In genomic region chr11:3956038-3956437, GRCh38 we compare ENCODE assay signal across 22 cellular contexts.
DNase-seq lines count a peak whose midpoint lies in the region; ATAC-seq lines count a peak whose summit lies in the region.
"Had no signal": no experiment of that assay in that cellular context is flagged by ENCODE, and none has a peak within 500 bp of the region (broad histone marks: within the 10 kb centered on the region; RNA-seq: fewer than 3 reads in every experiment).

No MANE protein-coding gene starts in this region.

- H3K9me3 Mint-ChIP-seq in activated naive CD4-positive, alpha-beta T cell treated with anti-CD3 and anti-CD28 coated beads, Interleukin-2, amount 10 ng/mL, durations not matched to agents 7 days and 5 days = peaks cover 10% of the 10 kb centered on the region
- H3K9me3 Mint-ChIP-seq in T-cell = peaks cover 0 to 7% (median 0%) of the 10 kb centered on the region in 3 donors
- no peaks in the 10 kb centered on the region for H3K9me3 Mint-ChIP-seq in activated naive CD8-positive, alpha-beta T cell treated with anti-CD3 and anti-CD28 coated beads, Interleukin-2, amount 10 ng/mL, durations not matched to agents 7 days and 5 days
- H3K9me3 Mint-ChIP-seq in stimulated activated effector memory CD8-positive, alpha-beta T cell treated with anti-CD3 and anti-CD28 coated beads, Interleukin-12 subunit alpha, Interleukin-12 subunit beta, amount 100 ng/mL, for 72 hours = peaks cover 3% of the 10 kb centered on the region

- DNase-seq in activated naive CD4-positive, alpha-beta T cell treated with anti-CD3 and anti-CD28 coated beads, Interleukin-2, amount 10 ng/mL, durations not matched to agents 7 days and 5 days = no peak
- DNase-seq in activated naive CD4-positive, alpha-beta T cell treated with Interleukin-2 at 50 U/mL for 16 hours = no peak
- DNase-seq in T-cell (no peak), Right ventricle myocardium superior (no peak), midbrain (lab: John Stamatoyannopoulos, UW) (no peak)
- no peak for DNase-seq in activated naive CD8-positive, alpha-beta T cell treated with anti-CD3 and anti-CD28 coated beads, Interleukin-2, amount 10 ng/mL, durations not matched to agents 7 days and 5 days
- DNase-seq in stimulated activated effector memory CD8-positive, alpha-beta T cell treated with anti-CD3 and anti-CD28 coated beads, Interleukin-12 subunit alpha, Interleukin-12 subunit beta, amount 100 ng/mL, for 72 hours (ENCODE audit: low spot score in 2 of 2) = no peak
- DNase-seq: activated CD4-positive, alpha-beta T cell treated with anti-CD3 and anti-CD28 coated beads, Interleukin-2, amount 50 U/mL, for 4 hours; dermis blood vessel endothelial cell; DMS79; foreskin melanocyte; HCEC 1CT; KBM-7; NCI-H1417; NCI-H2029 treated with DMSO at 0.1 percent for 48 hours; NCI-H446; NCI-H774; stimulated activated CD4-positive, alpha-beta T cell treated with anti-CD3 and anti-CD28 coated beads, Interleukin-4, amount 100 ng/mL, for 24 hours; stimulated activated naive CD4-positive, alpha-beta T cell; uterus had no signal

- POLR2A ChIA-PET in T-cell (lab: Charles Lee) = interaction anchor here (0.6 to 0.7 kb wide), 2 partner anchors 16 to 74 kb away, joined by 3 to 8 read pairs; no protein-coding TSS in a partner anchor
- POLR2A ChIA-PET in activated naive CD8-positive, alpha-beta T cell treated with anti-CD3 and anti-CD28 coated beads, Interleukin-2, amount 10 ng/mL, durations not matched to agents 7 days and 5 days (lab: Charles Lee) = interaction anchor here (0.7 to 1.9 kb wide), 4 partner anchors 9 to 101 kb away, joined by 3 to 7 read pairs (median 5); partner anchors contain the start of gene STIM1

- no peaks in the 10 kb centered on the region for H3K27me3 Mint-ChIP-seq in activated naive CD4-positive, alpha-beta T cell treated with anti-CD3 and anti-CD28 coated beads, Interleukin-2, amount 10 ng/mL, durations not matched to agents 7 days and 5 days
- no peaks in the 10 kb centered on the region for H3K27me3 Mint-ChIP-seq in T-cell
- no peaks in the 10 kb centered on the region for H3K27me3 Mint-ChIP-seq in activated naive CD8-positive, alpha-beta T cell treated with anti-CD3 and anti-CD28 coated beads, Interleukin-2, amount 10 ng/mL, durations not matched to agents 7 days and 5 days

- ATAC-seq in T-cell (replicated peaks in 1 of 4) (no peak), Right ventricle myocardium superior (ENCODE audit: poor library complexity) (no peak), GM19023 (IDR thresholded peaks at IDR 0.05; ENCODE audit: unreplicated experiment) (no peak)
- no peak for ATAC-seq in activated naive CD8-positive, alpha-beta T cell treated with anti-CD3 and anti-CD28 coated beads, Interleukin-2, amount 10 ng/mL, durations not matched to agents 7 days and 5 days (ENCODE audit: low read depth)
- ATAC-seq in stimulated activated effector memory CD8-positive, alpha-beta T cell treated with anti-CD3 and anti-CD28 coated beads, Interleukin-12 subunit alpha, Interleukin-12 subunit beta, amount 100 ng/mL, for 72 hours = no peak
- ATAC-seq: sciatic nerve had no signal

- intact Hi-C loops in Right ventricle myocardium superior (cut with DNase I) = no loop called here

- peaks cover 50% of the 10 kb centered on the region for H3K36me3 Mint-ChIP-seq in activated naive CD4-positive, alpha-beta T cell treated with anti-CD3 and anti-CD28 coated beads, Interleukin-2, amount 10 ng/mL, durations not matched to agents 7 days and 5 days
- H3K36me3 Mint-ChIP-seq in T-cell = peaks cover 35% of the 10 kb centered on the region
- H3K36me3 Mint-ChIP-seq in activated naive CD8-positive, alpha-beta T cell treated with anti-CD3 and anti-CD28 coated beads, Interleukin-2, amount 10 ng/mL, durations not matched to agents 7 days and 5 days = peaks cover 12% of the 10 kb centered on the region
- H3K36me3 Mint-ChIP-seq in stimulated activated effector memory CD8-positive, alpha-beta T cell treated with anti-CD3 and anti-CD28 coated beads, Interleukin-12 subunit alpha, Interleukin-12 subunit beta, amount 100 ng/mL, for 72 hours = peaks cover 5% of the 10 kb centered on the region

- H3K4me3 Mint-ChIP-seq in activated naive CD4-positive, alpha-beta T cell treated with anti-CD3 and anti-CD28 coated beads, Interleukin-2, amount 10 ng/mL, durations not matched to agents 7 days and 5 days = no peak overlapping the region
- H3K4me3 Mint-ChIP-seq in T-cell = peak overlapping the region in 1 of 3 donors; percentile 1
- H3K4me3 Mint-ChIP-seq in activated naive CD8-positive, alpha-beta T cell treated with anti-CD3 and anti-CD28 coated beads, Interleukin-2, amount 10 ng/mL, durations not matched to agents 7 days and 5 days = peak overlapping the region; percentile 7
- peak overlapping the region; percentile 9 for H3K4me3 Mint-ChIP-seq in stimulated activated effector memory CD8-positive, alpha-beta T cell treated with anti-CD3 and anti-CD28 coated beads, Interleukin-12 subunit alpha, Interleukin-12 subunit beta, amount 100 ng/mL, for 72 hours

- CTCF ChIA-PET in activated naive CD4-positive, alpha-beta T cell treated with anti-CD3 and anti-CD28 coated beads, Interleukin-2, amount 10 ng/mL, durations not matched to agents 7 days and 5 days (lab: Charles Lee) = interaction anchor here (1.7 kb wide), 1 partner anchor 10 kb away, joined by 7 read pairs; no protein-coding TSS in a partner anchor
- CTCF ChIA-PET in T-cell (lab: Charles Lee) = interaction anchor here in 1 of 2 donors (1.0 kb wide), 1 partner anchor 107 kb away, joined by 3 read pairs; no protein-coding TSS in a partner anchor

- peaks cover 69% of the 10 kb centered on the region for H3K4me1 Mint-ChIP-seq in activated naive CD4-positive, alpha-beta T cell treated with anti-CD3 and anti-CD28 coated beads, Interleukin-2, amount 10 ng/mL, durations not matched to agents 7 days and 5 days
- H3K4me1 Mint-ChIP-seq in T-cell = peaks cover 89 to 92% (median 89%) of the 10 kb centered on the region in 3 donors
- H3K4me1 Mint-ChIP-seq in activated naive CD8-positive, alpha-beta T cell treated with anti-CD3 and anti-CD28 coated beads, Interleukin-2, amount 10 ng/mL, durations not matched to agents 7 days and 5 days = peaks cover 62% of the 10 kb centered on the region
- peaks cover 77% of the 10 kb centered on the region for H3K4me1 Mint-ChIP-seq in stimulated activated effector memory CD8-positive, alpha-beta T cell treated with anti-CD3 and anti-CD28 coated beads, Interleukin-12 subunit alpha, Interleukin-12 subunit beta, amount 100 ng/mL, for 72 hours

- H3K27ac Mint-ChIP-seq in activated naive CD4-positive, alpha-beta T cell treated with anti-CD3 and anti-CD28 coated beads, Interleukin-2, amount 10 ng/mL, durations not matched to agents 7 days and 5 days = peak overlapping the region; percentile 16
- peak overlapping the region; percentile 56 to 59 for H3K27ac Mint-ChIP-seq in T-cell
- H3K27ac Mint-ChIP-seq in activated naive CD8-positive, alpha-beta T cell treated with anti-CD3 and anti-CD28 coated beads, Interleukin-2, amount 10 ng/mL, durations not matched to agents 7 days and 5 days = peak overlapping the region; percentile 77
- H3K27ac Mint-ChIP-seq in stimulated activated effector memory CD8-positive, alpha-beta T cell treated with anti-CD3 and anti-CD28 coated beads, Interleukin-12 subunit alpha, Interleukin-12 subunit beta, amount 100 ng/mL, for 72 hours = peak overlapping the region; percentile 95

Comparison
In these comparisons a context has a peak if more than half of its experiments do, and no peak if none do; other contexts are left out.
1. H3K27ac Mint-ChIP-seq: peak in every context shown above with its lines; median percentile 95 in stimulated activated effector memory CD8-positive, alpha-beta T cell treated with anti-CD3 and anti-CD28 coated beads, Interleukin-12 subunit alpha, Interleukin-12 subunit beta, amount 100 ng/mL, for 72 hours; 77 in activated naive CD8-positive, alpha-beta T cell treated with anti-CD3 and anti-CD28 coated beads, Interleukin-2, amount 10 ng/mL, durations not matched to agents 7 days and 5 days; 58 in T-cell; 16 in activated naive CD4-positive, alpha-beta T cell treated with anti-CD3 and anti-CD28 coated beads, Interleukin-2, amount 10 ng/mL, durations not matched to agents 7 days and 5 days.